ENCODE assay signal across 8 cellular contexts in genomic region chrX:16892504-16893362, GRCh38. TPM values are rescaled to one million over a fixed set of nuclear protein-coding genes. Genes with fewer than 3 reads are reported as not detected.
DNase-seq lines count a peak whose midpoint lies in the region; ATAC-seq and TF ChIP-seq lines count a peak whose summit lies in the region.

No MANE protein-coding gene starts in this region.

- H3K27ac Mint-ChIP-seq in activated CD4-positive, alpha-beta T cell treated with anti-CD3 and anti-CD28 coated beads, Interleukin-2, amount 10 ng/mL, durations not matched to agents 7 days and 5 days, result no peak overlapping the region

- no peaks in the 10 kb centered on the region for H3K9me3 Mint-ChIP-seq in activated CD4-positive, alpha-beta T cell treated with anti-CD3 and anti-CD28 coated beads, Interleukin-2, amount 10 ng/mL, durations not matched to agents 7 days and 5 days

- H3K4me3 Mint-ChIP-seq in activated CD4-positive, alpha-beta T cell treated with anti-CD3 and anti-CD28 coated beads, Interleukin-2, amount 10 ng/mL, durations not matched to agents 7 days and 5 days, result no peak overlapping the region

- H3K27me3 Mint-ChIP-seq in activated CD4-positive, alpha-beta T cell treated with anti-CD3 and anti-CD28 coated beads, Interleukin-2, amount 10 ng/mL, durations not matched to agents 7 days and 5 days, result peaks cover 11% of the 10 kb centered on the region

- DNase-seq in AG10803 (ENCODE audit: low read depth), result peak; percentile 71
- DNase-seq in HK-2 (ENCODE audit: unreplicated experiment), result peak; percentile 65
- DNase-seq in NCI-H748 treated with DMSO at 0.1 percent for 48 hours (lab: John Stamatoyannopoulos, UW), result peak; percentile 69
- peak; percentile 60 for DNase-seq in activated CD4-positive, alpha-beta T cell treated with anti-CD3 and anti-CD28 coated beads, Interleukin-2, amount 10 ng/mL, durations not matched to agents 7 days and 5 days
- peak; percentile 25 for DNase-seq in effector CD8-positive, alpha-beta T cell (lab: John Stamatoyannopoulos, UW)
- peak; percentile 76 to 78 for DNase-seq in lung microvascular endothelial cell (ENCODE audit: low read depth in 2 of 2)
- DNase-seq in stimulated activated naive CD4-positive, alpha-beta T cell treated with Interleukin-2 at 50 U/mL for 16 hours (lab: John Stamatoyannopoulos, UW), result peak; percentile 13

- CTCF ChIA-PET in activated CD4-positive, alpha-beta T cell treated with anti-CD3 and anti-CD28 coated beads, Interleukin-2, amount 10 ng/mL, durations not matched to agents 7 days and 5 days (lab: Charles Lee), result interaction anchor here (0.6 to 2.4 kb wide), 5 partner anchors 10 to 718 kb away, joined by 3 to 14 read pairs (median 4); no protein-coding TSS in a partner anchor

- peak; percentile 76 for ATAC-seq in GM19035 (IDR thresholded peaks at IDR 0.05; ENCODE audit: unreplicated experiment)

- no peaks in the 10 kb centered on the region for H3K36me3 Mint-ChIP-seq in activated CD4-positive, alpha-beta T cell treated with anti-CD3 and anti-CD28 coated beads, Interleukin-2, amount 10 ng/mL, durations not matched to agents 7 days and 5 days (ENCODE audit: low read depth)

- H3K4me3 ChIP-seq in AG10803 (ENCODE audit: low read length), result no peak overlapping the region

- peak; percentile 87 for TF ChIP-seq CTCF in AG10803 (conservative IDR thresholded peaks at IDR 0.05; ENCODE audit: low read length)

- H3K4me1 Mint-ChIP-seq in activated CD4-positive, alpha-beta T cell treated with anti-CD3 and anti-CD28 coated beads, Interleukin-2, amount 10 ng/mL, durations not matched to agents 7 days and 5 days, result peaks cover 23% of the 10 kb centered on the region

- POLR2A ChIA-PET in activated CD4-positive, alpha-beta T cell treated with anti-CD3 and anti-CD28 coated beads, Interleukin-2, amount 10 ng/mL, durations not matched to agents 7 days and 5 days (lab: Charles Lee), result no interaction called here

RNA-seq across cellular contexts. Expression of gene RBBP7, which starts 22.6 kb away (rescaled TPM):
- total RNA-seq in activated CD4-positive, alpha-beta T cell treated with anti-CD3 and anti-CD28 coated beads, Interleukin-2, amount 10 ng/mL, durations not matched to agents 7 days and 5 days, result 100 to 1,000 TPM; 149 to 191 TPM
- total RNA-seq in lung microvascular endothelial cell, result 81.5 and 120 TPM in 2 replicates

RNA-seq across cellular contexts. Expression of gene REPS2, which starts 53.7 kb away (rescaled TPM):
- total RNA-seq in activated CD4-positive, alpha-beta T cell treated with anti-CD3 and anti-CD28 coated beads, Interleukin-2, amount 10 ng/mL, durations not matched to agents 7 days and 5 days, result not detected
- total RNA-seq in lung microvascular endothelial cell, result 2.4 and 5.2 TPM in 2 replicates

Comparison
In these comparisons a context has a peak if more than half of its experiments do, and no peak if none do; other contexts are left out.
1. DNase-seq: peak in every context shown above with its lines; median percentile 77 in lung microvascular endothelial cell; 71 in AG10803; 69 in NCI-H748 treated with DMSO at 0.1 percent for 48 hours; 65 in HK-2; 60 in activated CD4-positive, alpha-beta T cell treated with anti-CD3 and anti-CD28 coated beads, Interleukin-2, amount 10 ng/mL, durations not matched to agents 7 days and 5 days; 25 in effector CD8-positive, alpha-beta T cell; 13 in stimulated activated naive CD4-positive, alpha-beta T cell treated with Interleukin-2 at 50 U/mL for 16 hours.